18 cellular contexts compared by ENCODE assay signal in genomic region chr7:28671526-28671925, GRCh38.
A peak's percentile ranks its signal among the peaks of the same experiment; 100 is the strongest.
DNase-seq lines count a peak whose midpoint lies in the region; ATAC-seq, FAIRE-seq and TF ChIP-seq lines count a peak whose summit lies in the region.
"Had no signal": no experiment of that assay in that cellular context is flagged by ENCODE, and none has a peak within 500 bp of the region (broad histone marks: within the 10 kb centered on the region; RNA-seq: fewer than 3 reads in every experiment).

No MANE protein-coding gene starts in this region.

- CTCF ChIA-PET in GM12878 (lab: Yijun Ruan, JAX): no interaction called here

- H4K20me1 ChIP-seq in GM23338 (replicated peaks; ENCODE audit: insufficient read depth) (no peaks in the 10 kb centered on the region), GM12878 (ENCODE audit: control insufficient read depth, insufficient read depth) (no peaks in the 10 kb centered on the region)

- H3K4me3 ChIP-seq in GM23338: no peak overlapping the region
- H3K4me3 ChIP-seq in GM12878: no peak overlapping the region
- H3K4me3 ChIP-seq in neutrophil (ENCODE audit: low read depth in 1 of 2, low read length in 1 of 2): no peak overlapping the region
- no peak overlapping the region for H3K4me3 ChIP-seq in endodermal cell (ENCODE audit: low read length)

- no peak overlapping the region for H3K27ac ChIP-seq in GM23338 (ENCODE audit: low read depth)
- H3K27ac ChIP-seq in GM12878 (ENCODE audit: control insufficient read depth, insufficient read depth): no peak overlapping the region
- H3K27ac ChIP-seq in neutrophil: peak overlapping the region; percentile 94
- no peak overlapping the region for H3K27ac ChIP-seq in endodermal cell (ENCODE audit: low read depth, low read length)
- H3K27ac ChIP-seq: C4-2B had no signal

- H3K27me3 Mint-ChIP-seq in GM23338 (ENCODE audit: insufficient read depth, low read depth, poor library complexity): peaks cover 5% of the 10 kb centered on the region
- H3K27me3 Mint-ChIP-seq in endodermal cell (ENCODE audit: insufficient read depth): peaks cover 19% of the 10 kb centered on the region
- H3K27me3 Mint-ChIP-seq: B cell had no signal

- no peak for TF ChIP-seq POLR2A in GM12878 (IDR thresholded peaks at IDR 0.05; ENCODE audit: low read depth, low read length)

- no peaks in the 10 kb centered on the region for H3K79me2 ChIP-seq in GM23338 (replicated peaks; ENCODE audit: insufficient read depth)
- H3K79me2 ChIP-seq in GM12878 (ENCODE audit: control insufficient read depth, insufficient read depth, low read length): no peaks in the 10 kb centered on the region

- peaks cover 40% of the 10 kb centered on the region for H3K4me1 ChIP-seq in GM23338 (ENCODE audit: insufficient read depth)
- H3K4me1 ChIP-seq in GM12878 (ENCODE audit: control insufficient read depth, insufficient read depth, low read length): no peaks in the 10 kb centered on the region
- peaks cover 46 to 55% of the 10 kb centered on the region in 2 experiments for H3K4me1 ChIP-seq in neutrophil (ENCODE audit: control insufficient read depth in 1 of 2, insufficient read depth in 1 of 2, low read depth in 1 of 2, low read length in 1 of 2)
- H3K4me1 ChIP-seq in endodermal cell (ENCODE audit: control insufficient read depth, insufficient read depth, low read length): peaks cover 10% of the 10 kb centered on the region

- H3K9me3 Mint-ChIP-seq in GM23338 (no peaks in the 10 kb centered on the region), endodermal cell (no peaks in the 10 kb centered on the region)

- SMC1A ChIA-PET in GM12878 (lab: Charles Lee; ENCODE audit: uncharacterized antibody, unreplicated experiment): interaction anchor here (0.5 to 1.1 kb wide), 6 partner anchors 30 to 517 kb away, joined by 3 to 5 read pairs (median 3); partner anchors contain the start of gene CREB5

- H3K4me3 Mint-ChIP-seq in GM23338 (no peak overlapping the region), endodermal cell (no peak overlapping the region)
- H3K4me3 Mint-ChIP-seq: B cell; CD4-positive, alpha-beta memory T cell had no signal

- H3K27ac Mint-ChIP-seq in GM23338 (no peak overlapping the region), endodermal cell (no peak overlapping the region)
- H3K27ac Mint-ChIP-seq: B cell; CD4-positive, alpha-beta memory T cell had no signal

- no TSS peak for BruUV-seq in GM12878 (replicated peaks; lab: Mats Ljungman, UMichigan)

- in situ Hi-C loops in GM12878 (cut with MboI): no loop called here

- DNase-seq in GM23338 (ENCODE audit: low spot score): no peak
- DNase-seq in GM12878 (ENCODE audit: low read depth, low spot score): no peak
- no peak for DNase-seq in GM03348 (ENCODE audit: low spot score)
- no peak for DNase-seq in endodermal cell
- no peak for DNase-seq in activated CD8-positive, alpha-beta memory T cell treated with anti-CD3 and anti-CD28 coated beads, Interleukin-2, amount 50 U/mL, for 48 hours
- DNase-seq: ACHN; CD4-positive, alpha-beta memory T cell; DMS79 treated with DMSO at 0.1 percent for 48 hours; EL had no signal

- RAD21 ChIA-PET in GM12878 (lab: Charles Lee; ENCODE audit: unreplicated experiment): no interaction called here

- no peak for ATAC-seq in GM23338
- ATAC-seq in GM12878: peak; percentile 54
- no peak for ATAC-seq in HG02885 (IDR thresholded peaks at IDR 0.05; ENCODE audit: poor library complexity, unreplicated experiment)
- ATAC-seq: HCT116 had no signal

- no peak for FAIRE-seq in GM12878 (lab: Jason Lieb, UNC)
- FAIRE-seq: G401.6, GM18507, H54, HTR-8/SVneo had no signal

- TF ChIP-seq EP300 in GM12878 (IDR thresholded peaks at IDR 0.05; ENCODE audit: borderline replicate concordance in 1 of 2, control insufficient read depth in 1 of 2, low read depth in 2 of 2, low read length in 2 of 2): no peak

- POLR2A ChIA-PET in GM12878 (lab: Charles Lee): no interaction called here

- intact Hi-C loops in GM12878 (cut with micrococcal nuclease; ENCODE audit: unreplicated experiment): no loop called here

- H3K27me3 ChIP-seq in GM23338 (ENCODE audit: insufficient read depth) (no peaks in the 10 kb centered on the region), GM12878 (replicated peaks in 1 of 2; ENCODE audit: control insufficient read depth in 2 of 2, insufficient read depth in 2 of 2, low read length in 1 of 2) (no peaks in the 10 kb centered on the region), neutrophil (no peaks in the 10 kb centered on the region), endodermal cell (ENCODE audit: control insufficient read depth, insufficient read depth, low read length, poor library complexity, severe bottlenecking) (peaks cover 45% of the 10 kb centered on the region)

- H3K36me3 ChIP-seq in GM23338 (ENCODE audit: insufficient read depth): no peaks in the 10 kb centered on the region
- no peaks in the 10 kb centered on the region; a peak in 1 of 4 replicates for H3K36me3 ChIP-seq in GM12878 (ENCODE audit: control insufficient read depth in 2 of 2, insufficient read depth in 2 of 2, low read length in 1 of 2)
- no peaks in the 10 kb centered on the region for H3K36me3 ChIP-seq in neutrophil
- H3K36me3 ChIP-seq in endodermal cell (ENCODE audit: control insufficient read depth, insufficient read depth, low read length): no peaks in the 10 kb centered on the region

- H3F3A ChIP-seq in GM23338 (replicated peaks; ENCODE audit: low read depth): no peaks in the 10 kb centered on the region

- 50% methylated on average over 4 of the region's 4 CpGs for WGBS in GM12878 (ENCODE audit: insufficient coverage, insufficient replicate concordance, low lambda C conversion rate, missing lambda C conversion rate)
- WGBS in endodermal cell (ENCODE audit: insufficient coverage in 1 of 2, insufficient read length in 1 of 2), 2 experiments: 82 to 92% methylated on average over 4 of the region's 4 CpGs

- H3K9ac ChIP-seq in GM12878 (ENCODE audit: control insufficient read depth, insufficient read depth, low read length) (no peak overlapping the region), endodermal cell (ENCODE audit: extremely low read depth, low read length, poor library complexity, severe bottlenecking) (no peak overlapping the region)

- peaks cover 34% of the 10 kb centered on the region for H3K4me1 Mint-ChIP-seq in GM23338
- H3K4me1 Mint-ChIP-seq in endodermal cell: peaks cover 39% of the 10 kb centered on the region
- H3K4me1 Mint-ChIP-seq: B cell; CD4-positive, alpha-beta memory T cell had no signal

- no peaks in the 10 kb centered on the region for H3K9me3 ChIP-seq in GM12878 (replicated peaks; ENCODE audit: control insufficient read depth, insufficient read depth, low read length)
- no peaks in the 10 kb centered on the region for H3K9me3 ChIP-seq in neutrophil
- no peaks in the 10 kb centered on the region for H3K9me3 ChIP-seq in endodermal cell (ENCODE audit: control insufficient read depth, low read length)

- H3K36me3 Mint-ChIP-seq in GM23338 (ENCODE audit: low read depth) (no peaks in the 10 kb centered on the region), endodermal cell (ENCODE audit: low read depth) (no peaks in the 10 kb centered on the region)
- H3K36me3 Mint-ChIP-seq: CD4-positive, alpha-beta memory T cell had no signal

- 0 out of 2 replicates have a peak, but pooled peaks cover 3% of the 10 kb centered on the region for H3K9me2 ChIP-seq in GM23338 (ENCODE audit: insufficient read depth)

- TF ChIP-seq CTCF in GM23338 (conservative IDR thresholded peaks at IDR 0.05; ENCODE audit: low read depth in 2 of 2) (no peak), GM12878 (IDR thresholded peaks at IDR 0.05 in 2 of 3, conservative IDR thresholded peaks at IDR 0.05 in 1 of 3; ENCODE audit: control insufficient read depth in 2 of 3, extremely low read depth in 1 of 3, insufficient read depth in 1 of 3, low read depth in 3 of 3, low read length in 3 of 3) (no peak), neutrophil (IDR thresholded peaks at IDR 0.05) (no peak), endodermal cell (conservative IDR thresholded peaks at IDR 0.05) (no peak)

- H3K4me2 ChIP-seq in GM23338 (no peak overlapping the region), GM12878 (ENCODE audit: control insufficient read depth, insufficient read depth) (no peak overlapping the region)

- H2AFZ ChIP-seq in GM23338 (0 out of 2 replicates have a peak overlapping the region, but pooled peaks have one; percentile 24), GM12878 (ENCODE audit: control insufficient read depth, low read depth, low read length) (no peak overlapping the region)

- TF ChIP-seq RAD21 in GM12878 (IDR thresholded peaks at IDR 0.05; ENCODE audit: insufficient read depth, low read depth, low read length): no peak

TF ChIP-seq in GM12878, 131 proteins besides CTCF, POLR2A, EP300 and RAD21 (continues in another document):
- TF ChIP-seq PKNOX1 (IDR thresholded peaks at IDR 0.05) (no peak), ESRRA (IDR thresholded peaks at IDR 0.05; ENCODE audit: low read length) (no peak), PAX5 (IDR thresholded peaks at IDR 0.05; ENCODE audit: borderline replicate concordance, low read depth, low read length) (no peak), IRF5 (IDR thresholded peaks at IDR 0.05; ENCODE audit: borderline replicate concordance) (no peak), ZSCAN29 (IDR thresholded peaks at IDR 0.05) (no peak), BHLHE40 (IDR thresholded peaks at IDR 0.05; ENCODE audit: borderline replicate concordance in 1 of 2, low read depth in 2 of 2, low read length in 1 of 2) (no peak), RUNX3 (IDR thresholded peaks at IDR 0.05; ENCODE audit: low read length) (no peak)
